In genomic region chr2:205714789-205715411, GRCh38 we compare ENCODE assay signal across 2 cellular contexts.
TF ChIP-seq lines count a peak whose summit lies in the region.

No MANE protein-coding gene starts in this region.

TF ChIP-seq in SK-N-SH treated with all-trans-retinoic acid at 6 μM for 48 hours, 23 proteins besides CTCF, POLR2A, EP300 and RAD21 (continued from another document):
- TF ChIP-seq BACH2 (CRISPR knock-in tag; IDR thresholded peaks at IDR 0.05; ENCODE audit: borderline replicate concordance): no peak
- no peak for TF ChIP-seq RARB (CRISPR knock-in tag; IDR thresholded peaks at IDR 0.05)
- TF ChIP-seq ARNTL (CRISPR knock-in tag; IDR thresholded peaks at IDR 0.05; ENCODE audit: borderline replicate concordance, low read depth): no peak
- no peak for TF ChIP-seq ZNF70 (CRISPR knock-in tag; IDR thresholded peaks at IDR 0.05)
- TF ChIP-seq PATZ1 (CRISPR knock-in tag; IDR thresholded peaks at IDR 0.05; ENCODE audit: borderline replicate concordance): no peak
- no peak for TF ChIP-seq OSR1 (CRISPR knock-in tag; IDR thresholded peaks at IDR 0.05)
- TF ChIP-seq ZFP3 (CRISPR knock-in tag; IDR thresholded peaks at IDR 0.05): no peak
- TF ChIP-seq TOX (CRISPR knock-in tag; IDR thresholded peaks at IDR 0.05; ENCODE audit: borderline replicate concordance): no peak
- no peak for TF ChIP-seq ZFP30 (CRISPR knock-in tag; IDR thresholded peaks at IDR 0.05)
- TF ChIP-seq TCF4 (CRISPR knock-in tag; IDR thresholded peaks at IDR 0.05; ENCODE audit: borderline replicate concordance): no peak
- TF ChIP-seq TSHZ2 (CRISPR knock-in tag; IDR thresholded peaks at IDR 0.05): no peak
- no peak for TF ChIP-seq ZNF565 (CRISPR knock-in tag; conservative IDR thresholded peaks at IDR 0.05; ENCODE audit: low read depth)
- no peak for TF ChIP-seq ZNF8 (CRISPR knock-in tag; IDR thresholded peaks at IDR 0.05)

TF ChIP-seq in SK-N-SH, 30 proteins besides CTCF, POLR2A, EP300 and RAD21 (continued from another document):
- no peak for TF ChIP-seq EZH2phosphoT487 (IDR thresholded peaks at IDR 0.05; ENCODE audit: borderline replicate concordance, low read depth)
- no peak for TF ChIP-seq JUND (IDR thresholded peaks at IDR 0.05)
